Comparison of ENCODE assay signal across 13 cellular contexts in the genomic region with DNA sequence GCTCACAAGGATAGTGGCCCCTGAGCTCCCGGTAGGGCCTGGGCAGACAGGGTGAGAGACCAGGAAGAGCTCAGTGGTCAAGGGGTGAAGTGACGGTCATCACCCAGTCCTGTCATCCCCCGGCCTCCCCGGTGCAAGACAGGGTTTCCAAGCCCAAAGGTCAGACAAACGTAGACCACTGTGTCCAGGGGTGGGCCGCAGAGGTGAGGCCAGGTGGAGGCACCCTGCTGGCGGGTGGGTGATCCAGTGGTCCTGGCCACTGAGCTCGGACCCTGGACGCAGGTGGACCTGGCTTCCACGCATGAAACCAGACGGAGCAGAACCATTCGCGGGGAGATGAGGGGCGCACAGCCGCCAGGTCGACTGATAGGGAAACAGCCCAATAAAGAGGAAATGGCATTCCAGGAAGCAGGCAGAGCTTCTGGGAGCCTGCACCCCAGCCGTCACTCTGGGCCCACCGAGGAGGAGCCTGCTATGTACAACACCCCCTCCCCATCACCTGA. TPM values are rescaled to one million over a fixed set of nuclear protein-coding genes. Genes with fewer than 3 reads are reported as not detected.
DNase-seq lines count a peak whose midpoint lies in the region; ATAC-seq and TF ChIP-seq lines count a peak whose summit lies in the region.
"Had no signal": no experiment of that assay in that cellular context is flagged by ENCODE, and none has a peak within 500 bp of the region (broad histone marks: within the 10 kb centered on the region; RNA-seq: fewer than 3 reads in every experiment).

No MANE protein-coding gene starts in this region.

- H3K4me1 Mint-ChIP-seq in activated naive CD8-positive, alpha-beta T cell treated with anti-CD3 and anti-CD28 coated beads, Interleukin-2, amount 10 ng/mL, durations not matched to agents 7 days and 5 days = peaks cover 1% of the 10 kb centered on the region
- H3K4me1 Mint-ChIP-seq in activated naive CD8-positive, alpha-beta T cell treated with anti-CD3 and anti-CD28 coated beads for 36 hours = no peaks in the 10 kb centered on the region
- H3K4me1 Mint-ChIP-seq in chondrocyte (ENCODE audit: low read depth) (peaks cover 15% of the 10 kb centered on the region), neural progenitor cell (peaks cover 3% of the 10 kb centered on the region)

- peak; percentile 27 for DNase-seq in activated naive CD8-positive, alpha-beta T cell treated with anti-CD3 and anti-CD28 coated beads, Interleukin-2, amount 10 ng/mL, durations not matched to agents 7 days and 5 days
- DNase-seq in activated naive CD8-positive, alpha-beta T cell treated with anti-CD3 and anti-CD28 coated beads for 36 hours = no peak
- DNase-seq in chondrocyte (ENCODE audit: low spot score) = peak; percentile 77
- DNase-seq in neural progenitor cell (ENCODE audit: low spot score) = no peak
- DNase-seq in upper lobe of right lung = no peak
- no peak for DNase-seq in activated T-cell treated with anti-CD3 and anti-CD28 coated beads, Interleukin-2, amount 50 U/mL, for 1 hour
- no peak for DNase-seq in NCI-H187 treated with DMSO at 0.1 percent for 48 hours (lab: John Stamatoyannopoulos, UW)
- DNase-seq in NCI-H2081 (lab: John Stamatoyannopoulos, UW) = no peak
- DNase-seq: effector memory CD8-positive, alpha-beta T cell; NCI-H446 treated with DMSO at 0.1 percent for 48 hours; NK-92 treated with Interleukin-12 subunit alpha and Interleukin-12 subunit beta, amount 100 ng/mL, for 24 hours had no signal

- H3K9me3 ChIP-seq in neural progenitor cell (ENCODE audit: low read depth) (no peaks in the 10 kb centered on the region), upper lobe of right lung (no peaks in the 10 kb centered on the region)

- ATAC-seq in activated naive CD8-positive, alpha-beta T cell treated with anti-CD3 and anti-CD28 coated beads, Interleukin-2, amount 10 ng/mL, durations not matched to agents 7 days and 5 days (ENCODE audit: low read depth) = no peak
- ATAC-seq in upper lobe of right lung = peak; percentile 10
- ATAC-seq: effector memory CD8-positive, alpha-beta T cell had no signal

- H3K9me3 Mint-ChIP-seq in activated naive CD8-positive, alpha-beta T cell treated with anti-CD3 and anti-CD28 coated beads, Interleukin-2, amount 10 ng/mL, durations not matched to agents 7 days and 5 days = no peaks in the 10 kb centered on the region
- no peaks in the 10 kb centered on the region for H3K9me3 Mint-ChIP-seq in activated naive CD8-positive, alpha-beta T cell treated with anti-CD3 and anti-CD28 coated beads for 36 hours
- H3K9me3 Mint-ChIP-seq in chondrocyte (ENCODE audit: low read depth) (no peaks in the 10 kb centered on the region), neural progenitor cell (no peaks in the 10 kb centered on the region)
- H3K9me3 Mint-ChIP-seq: CD4-positive, alpha-beta memory T cell; effector memory CD8-positive, alpha-beta T cell had no signal

- POLR2A ChIA-PET in activated naive CD8-positive, alpha-beta T cell treated with anti-CD3 and anti-CD28 coated beads, Interleukin-2, amount 10 ng/mL, durations not matched to agents 7 days and 5 days (lab: Charles Lee) = interaction anchor here (0.9 kb wide), 1 partner anchor 34 kb away, joined by 3 read pairs; no protein-coding TSS in a partner anchor

- no peaks in the 10 kb centered on the region for H3K79me2 ChIP-seq in neural progenitor cell (ENCODE audit: low read depth)

- H4K20me1 ChIP-seq in neural progenitor cell (ENCODE audit: low read depth) = peaks cover 4% of the 10 kb centered on the region

- H3K36me3 Mint-ChIP-seq in activated naive CD8-positive, alpha-beta T cell treated with anti-CD3 and anti-CD28 coated beads, Interleukin-2, amount 10 ng/mL, durations not matched to agents 7 days and 5 days = no peaks in the 10 kb centered on the region
- H3K36me3 Mint-ChIP-seq in activated naive CD8-positive, alpha-beta T cell treated with anti-CD3 and anti-CD28 coated beads for 36 hours = no peaks in the 10 kb centered on the region
- no peaks in the 10 kb centered on the region for H3K36me3 Mint-ChIP-seq in chondrocyte (ENCODE audit: low read depth)
- H3K36me3 Mint-ChIP-seq in neural progenitor cell = no peaks in the 10 kb centered on the region
- H3K36me3 Mint-ChIP-seq: CD4-positive, alpha-beta memory T cell had no signal

- H3K27ac ChIP-seq in neural progenitor cell = no peak overlapping the region
- no peak overlapping the region for H3K27ac ChIP-seq in upper lobe of right lung

- H2AFZ ChIP-seq in neural progenitor cell (replicated peaks) = no peak overlapping the region

- peaks cover 7% of the 10 kb centered on the region for H3K27me3 Mint-ChIP-seq in activated naive CD8-positive, alpha-beta T cell treated with anti-CD3 and anti-CD28 coated beads, Interleukin-2, amount 10 ng/mL, durations not matched to agents 7 days and 5 days
- no peaks in the 10 kb centered on the region for H3K27me3 Mint-ChIP-seq in activated naive CD8-positive, alpha-beta T cell treated with anti-CD3 and anti-CD28 coated beads for 36 hours
- peaks cover 25% of the 10 kb centered on the region for H3K27me3 Mint-ChIP-seq in chondrocyte (ENCODE audit: low read depth)
- H3K27me3 Mint-ChIP-seq in neural progenitor cell (ENCODE audit: insufficient read depth, low read depth) = peaks cover 23% of the 10 kb centered on the region

- intact Hi-C loops in upper lobe of right lung (cut with DNase I) = no loop called here

- H3K4me1 ChIP-seq in neural progenitor cell (no peaks in the 10 kb centered on the region), upper lobe of right lung (peaks cover 23% of the 10 kb centered on the region)

- H3K27me3 ChIP-seq in neural progenitor cell (peaks cover 30% of the 10 kb centered on the region), upper lobe of right lung (peaks cover 6% of the 10 kb centered on the region)

- H3K4me2 ChIP-seq in neural progenitor cell = no peak overlapping the region

- H3K27ac Mint-ChIP-seq in activated naive CD8-positive, alpha-beta T cell treated with anti-CD3 and anti-CD28 coated beads, Interleukin-2, amount 10 ng/mL, durations not matched to agents 7 days and 5 days = no peak overlapping the region
- H3K27ac Mint-ChIP-seq in activated naive CD8-positive, alpha-beta T cell treated with anti-CD3 and anti-CD28 coated beads for 36 hours = no peak overlapping the region
- H3K27ac Mint-ChIP-seq in chondrocyte (ENCODE audit: unreplicated experiment) (no peak overlapping the region), neural progenitor cell (no peak overlapping the region)
- H3K27ac Mint-ChIP-seq: CD4-positive, alpha-beta memory T cell; effector memory CD8-positive, alpha-beta T cell had no signal

- no peak overlapping the region for H3K4me3 ChIP-seq in neural progenitor cell
- H3K4me3 ChIP-seq in upper lobe of right lung = no peak overlapping the region
- H3K4me3 ChIP-seq: K562 had no signal

- no peak overlapping the region for H3K4me3 Mint-ChIP-seq in activated naive CD8-positive, alpha-beta T cell treated with anti-CD3 and anti-CD28 coated beads, Interleukin-2, amount 10 ng/mL, durations not matched to agents 7 days and 5 days
- no peak overlapping the region for H3K4me3 Mint-ChIP-seq in activated naive CD8-positive, alpha-beta T cell treated with anti-CD3 and anti-CD28 coated beads for 36 hours
- no peak overlapping the region for H3K4me3 Mint-ChIP-seq in chondrocyte (ENCODE audit: unreplicated experiment)
- H3K4me3 Mint-ChIP-seq in neural progenitor cell = peak overlapping the region; percentile 21
- H3K4me3 Mint-ChIP-seq: CD4-positive, alpha-beta memory T cell; effector memory CD8-positive, alpha-beta T cell had no signal

- TF ChIP-seq CTCF in chondrocyte (IDR thresholded peaks at IDR 0.05) (no peak), neural progenitor cell (IDR thresholded peaks at IDR 0.05) (no peak), upper lobe of right lung (IDR thresholded peaks at IDR 0.05) (no peak)

- no peaks in the 10 kb centered on the region for H3F3A ChIP-seq in neural progenitor cell (ENCODE audit: low read depth)

- no peak overlapping the region for H3K9ac ChIP-seq in neural progenitor cell

- H3K36me3 ChIP-seq in neural progenitor cell (no peaks in the 10 kb centered on the region), upper lobe of right lung (no peaks in the 10 kb centered on the region)

RNA-seq across cellular contexts. Expression of a gene that starts 14.4 kb away (rescaled TPM):
- 10 to 100 TPM; 14.5 to 18.7 TPM for total RNA-seq in activated naive CD8-positive, alpha-beta T cell treated with anti-CD3 and anti-CD28 coated beads, Interleukin-2, amount 10 ng/mL, durations not matched to agents 7 days and 5 days
- total RNA-seq in activated naive CD8-positive, alpha-beta T cell treated with anti-CD3 and anti-CD28 coated beads for 36 hours = 1 to 10 TPM in 1 of 2 experiments, under 1 TPM in 1; 0.91 to 1.0 TPM
- total RNA-seq in chondrocyte = 1.6 to 2.9 TPM (median 1.9 TPM) in 3 replicates
- total RNA-seq in neural progenitor cell (ENCODE audit: low replicate concordance) = 0.11 and 0.31 TPM in 2 replicates
- total RNA-seq in upper lobe of right lung = 38.4 TPM

Comparison
In these comparisons a context has a peak if more than half of its experiments do, and no peak if none do; other contexts are left out.
1. DNase-seq: peak in activated naive CD8-positive, alpha-beta T cell treated with anti-CD3 and anti-CD28 coated beads, Interleukin-2, amount 10 ng/mL, durations not matched to agents 7 days and 5 days (single experiment) and chondrocyte (single experiment); none in activated naive CD8-positive, alpha-beta T cell treated with anti-CD3 and anti-CD28 coated beads for 36 hours (single experiment), neural progenitor cell (single experiment), upper lobe of right lung (single experiment), activated T-cell treated with anti-CD3 and anti-CD28 coated beads, Interleukin-2, amount 50 U/mL, for 1 hour (single experiment), NCI-H187 treated with DMSO at 0.1 percent for 48 hours (single experiment) and NCI-H2081 (0 of 2).